22 cellular contexts compared by ENCODE assay signal in the genomic region with DNA sequence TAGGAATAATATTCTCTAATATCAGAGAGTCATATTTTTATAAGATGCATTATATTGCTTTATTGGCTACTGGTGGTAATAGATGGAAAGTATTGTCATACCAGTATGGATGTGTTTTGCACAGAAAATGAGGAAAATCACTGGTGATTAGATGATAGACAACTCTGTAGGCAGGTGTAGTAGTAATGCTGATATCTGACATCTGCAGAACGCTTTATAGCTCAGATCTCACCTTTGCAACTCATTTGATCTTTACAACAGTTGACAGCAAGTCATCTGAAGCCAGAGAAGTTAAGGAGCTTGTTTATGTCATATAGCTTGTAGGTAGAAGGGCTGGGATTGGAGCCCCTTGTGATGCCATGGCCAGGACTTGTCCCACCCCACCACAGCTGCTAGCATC.
"Had no signal": no experiment of that assay in that cellular context is flagged by ENCODE, and none has a peak within 500 bp of the region (broad histone marks: within the 10 kb centered on the region; RNA-seq: fewer than 3 reads in every experiment).

No MANE protein-coding gene starts in this region.

- DNase-seq: colonic mucosa; cortex of kidney; dermis blood vessel endothelial cell; dorsolateral prefrontal cortex; effector CD4-positive, alpha-beta T cell; effector CD8-positive, alpha-beta T cell; effector memory CD4-positive, alpha-beta T cell; effector memory CD8-positive, alpha-beta T cell; endodermal cell; erythroblast; esophagus squamous epithelium; foreskin fibroblast; foreskin keratinocyte; foreskin melanocyte; gastrocnemius medialis; glutamatergic neuron; heart left ventricle; heart right ventricle had no signal

- H3K27me3 ChIP-seq: colonic mucosa, esophagus muscularis mucosa, esophagus squamous epithelium, foreskin keratinocyte, gastrocnemius medialis, gastroesophageal sphincter, heart left ventricle had no signal

- H3K36me3 ChIP-seq: colonic mucosa, esophagus muscularis mucosa, esophagus squamous epithelium, gastrocnemius medialis, gastroesophageal sphincter, heart left ventricle, heart right ventricle had no signal

- H3K4me3 ChIP-seq: colonic mucosa, coronary artery, dorsolateral prefrontal cortex, esophagus muscularis mucosa, esophagus squamous epithelium, gastrocnemius medialis, gastroesophageal sphincter, heart left ventricle, heart right ventricle had no signal

- H3K9me3 ChIP-seq: colonic mucosa, esophagus muscularis mucosa, esophagus squamous epithelium, gastrocnemius medialis, gastroesophageal sphincter, heart left ventricle, heart right ventricle had no signal

- H3K27ac ChIP-seq: colonic mucosa, coronary artery, dorsolateral prefrontal cortex, epithelial cell of prostate, esophagus muscularis mucosa, esophagus squamous epithelium, foreskin keratinocyte, gastrocnemius medialis, gastroesophageal sphincter, heart left ventricle, heart right ventricle had no signal
